ENCODE assay signal across 2 cellular contexts in the genomic region with DNA sequence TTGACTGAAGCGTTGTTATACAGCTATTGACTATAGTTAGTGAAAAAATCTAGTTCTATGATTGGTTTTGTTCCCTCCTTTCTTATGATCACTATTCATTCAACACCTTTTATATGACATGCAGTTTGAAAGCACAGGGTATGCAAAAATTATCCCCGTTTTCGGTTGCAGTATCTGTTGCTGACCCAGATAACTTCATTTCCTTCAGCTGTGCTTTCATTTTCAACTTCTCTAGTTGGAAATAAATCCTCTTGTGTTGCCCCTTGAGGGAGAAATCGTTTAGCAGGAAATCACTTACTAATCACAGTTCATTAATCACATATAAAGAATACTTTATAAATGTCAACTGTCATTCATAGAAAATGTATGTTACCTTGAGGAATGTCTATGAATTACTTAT.
TF ChIP-seq lines count a peak whose summit lies in the region.

No MANE protein-coding gene starts in this region.

TF ChIP-seq in liver, 16 proteins besides CTCF, POLR2A, EP300 and RAD21 (continued from another document):
- TF ChIP-seq, protein P1, sequence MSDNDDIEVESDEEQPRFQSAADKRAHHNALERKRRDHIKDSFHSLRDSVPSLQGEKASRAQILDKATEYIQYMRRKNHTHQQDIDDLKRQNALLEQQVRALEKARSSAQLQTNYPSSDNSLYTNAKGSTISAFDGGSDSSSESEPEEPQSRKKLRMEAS (IDR thresholded peaks at IDR 0.05): no peak
- TF ChIP-seq NR2F2 (IDR thresholded peaks at IDR 0.05) (no peak), FOXA2 (IDR thresholded peaks at IDR 0.05) (no peak), SP1 (IDR thresholded peaks at IDR 0.05) (no peak), JUND (IDR thresholded peaks at IDR 0.05) (no peak), TAF1 (conservative IDR thresholded peaks at IDR 0.05) (no peak), HNF4G (IDR thresholded peaks at IDR 0.05) (no peak), GABPA (IDR thresholded peaks at IDR 0.05 in 1 of 2, conservative IDR thresholded peaks at IDR 0.05 in 1 of 2) (no peak), EGR1 (IDR thresholded peaks at IDR 0.05; ENCODE audit: low read depth in 2 of 2) (no peak), HNF4A (conservative IDR thresholded peaks at IDR 0.05) (no peak), FOXA1 (IDR thresholded peaks at IDR 0.05) (no peak), RXRA (IDR thresholded peaks at IDR 0.05) (no peak)
- TF ChIP-seq, protein P2, sequence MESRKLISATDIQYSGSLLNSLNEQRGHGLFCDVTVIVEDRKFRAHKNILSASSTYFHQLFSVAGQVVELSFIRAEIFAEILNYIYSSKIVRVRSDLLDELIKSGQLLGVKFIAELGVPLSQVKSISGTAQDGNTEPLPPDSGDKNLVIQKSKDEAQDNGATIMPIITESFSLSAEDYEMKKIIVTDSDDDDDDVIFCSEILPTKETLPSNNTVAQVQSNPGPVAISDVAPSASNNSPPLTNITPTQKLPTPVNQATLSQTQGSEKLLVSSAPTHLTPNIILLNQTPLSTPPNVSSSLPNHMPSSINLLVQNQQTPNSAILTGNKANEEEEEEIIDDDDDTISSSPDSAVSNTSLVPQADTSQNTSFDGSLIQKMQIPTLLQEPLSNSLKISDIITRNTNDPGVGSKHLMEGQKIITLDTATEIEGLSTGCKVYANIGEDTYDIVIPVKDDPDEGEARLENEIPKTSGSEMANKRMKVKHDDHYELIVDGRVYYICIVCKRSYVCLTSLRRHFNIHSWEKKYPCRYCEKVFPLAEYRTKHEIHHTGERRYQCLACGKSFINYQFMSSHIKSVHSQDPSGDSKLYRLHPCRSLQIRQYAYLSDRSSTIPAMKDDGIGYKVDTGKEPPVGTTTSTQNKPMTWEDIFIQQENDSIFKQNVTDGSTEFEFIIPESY (IDR thresholded peaks at IDR 0.05): no peak
- TF ChIP-seq, protein P3, sequence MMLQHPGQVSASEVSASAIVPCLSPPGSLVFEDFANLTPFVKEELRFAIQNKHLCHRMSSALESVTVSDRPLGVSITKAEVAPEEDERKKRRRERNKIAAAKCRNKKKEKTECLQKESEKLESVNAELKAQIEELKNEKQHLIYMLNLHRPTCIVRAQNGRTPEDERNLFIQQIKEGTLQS (IDR thresholded peaks at IDR 0.05): no peak
- TF ChIP-seq, protein P4, sequence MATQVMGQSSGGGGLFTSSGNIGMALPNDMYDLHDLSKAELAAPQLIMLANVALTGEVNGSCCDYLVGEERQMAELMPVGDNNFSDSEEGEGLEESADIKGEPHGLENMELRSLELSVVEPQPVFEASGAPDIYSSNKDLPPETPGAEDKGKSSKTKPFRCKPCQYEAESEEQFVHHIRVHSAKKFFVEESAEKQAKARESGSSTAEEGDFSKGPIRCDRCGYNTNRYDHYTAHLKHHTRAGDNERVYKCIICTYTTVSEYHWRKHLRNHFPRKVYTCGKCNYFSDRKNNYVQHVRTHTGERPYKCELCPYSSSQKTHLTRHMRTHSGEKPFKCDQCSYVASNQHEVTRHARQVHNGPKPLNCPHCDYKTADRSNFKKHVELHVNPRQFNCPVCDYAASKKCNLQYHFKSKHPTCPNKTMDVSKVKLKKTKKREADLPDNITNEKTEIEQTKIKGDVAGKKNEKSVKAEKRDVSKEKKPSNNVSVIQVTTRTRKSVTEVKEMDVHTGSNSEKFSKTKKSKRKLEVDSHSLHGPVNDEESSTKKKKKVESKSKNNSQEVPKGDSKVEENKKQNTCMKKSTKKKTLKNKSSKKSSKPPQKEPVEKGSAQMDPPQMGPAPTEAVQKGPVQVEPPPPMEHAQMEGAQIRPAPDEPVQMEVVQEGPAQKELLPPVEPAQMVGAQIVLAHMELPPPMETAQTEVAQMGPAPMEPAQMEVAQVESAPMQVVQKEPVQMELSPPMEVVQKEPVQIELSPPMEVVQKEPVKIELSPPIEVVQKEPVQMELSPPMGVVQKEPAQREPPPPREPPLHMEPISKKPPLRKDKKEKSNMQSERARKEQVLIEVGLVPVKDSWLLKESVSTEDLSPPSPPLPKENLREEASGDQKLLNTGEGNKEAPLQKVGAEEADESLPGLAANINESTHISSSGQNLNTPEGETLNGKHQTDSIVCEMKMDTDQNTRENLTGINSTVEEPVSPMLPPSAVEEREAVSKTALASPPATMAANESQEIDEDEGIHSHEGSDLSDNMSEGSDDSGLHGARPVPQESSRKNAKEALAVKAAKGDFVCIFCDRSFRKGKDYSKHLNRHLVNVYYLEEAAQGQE (IDR thresholded peaks at IDR 0.05): no peak

TF ChIP-seq in HepG2, 621 proteins besides CTCF, POLR2A, EP300 and RAD21:
- TF ChIP-seq, protein P5, sequence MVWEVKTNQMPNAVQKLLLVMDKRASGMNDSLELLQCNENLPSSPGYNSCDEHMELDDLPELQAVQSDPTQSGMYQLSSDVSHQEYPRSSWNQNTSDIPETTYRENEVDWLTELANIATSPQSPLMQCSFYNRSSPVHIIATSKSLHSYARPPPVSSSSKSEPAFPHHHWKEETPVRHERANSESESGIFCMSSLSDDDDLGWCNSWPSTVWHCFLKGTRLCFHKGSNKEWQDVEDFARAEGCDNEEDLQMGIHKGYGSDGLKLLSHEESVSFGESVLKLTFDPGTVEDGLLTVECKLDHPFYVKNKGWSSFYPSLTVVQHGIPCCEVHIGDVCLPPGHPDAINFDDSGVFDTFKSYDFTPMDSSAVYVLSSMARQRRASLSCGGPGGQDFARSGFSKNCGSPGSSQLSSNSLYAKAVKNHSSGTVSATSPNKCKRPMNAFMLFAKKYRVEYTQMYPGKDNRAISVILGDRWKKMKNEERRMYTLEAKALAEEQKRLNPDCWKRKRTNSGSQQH (CRISPR knock-in tag; IDR thresholded peaks at IDR 0.05; ENCODE audit: low read depth): no peak
- TF ChIP-seq ZNF460 (CRISPR knock-in tag; IDR thresholded peaks at IDR 0.05; ENCODE audit: borderline replicate concordance): no peak
- TF ChIP-seq KLF13 (CRISPR knock-in tag; IDR thresholded peaks at IDR 0.05): no peak
- TF ChIP-seq ZNF572 (CRISPR knock-in tag; IDR thresholded peaks at IDR 0.05): no peak
- TF ChIP-seq, protein P6, sequence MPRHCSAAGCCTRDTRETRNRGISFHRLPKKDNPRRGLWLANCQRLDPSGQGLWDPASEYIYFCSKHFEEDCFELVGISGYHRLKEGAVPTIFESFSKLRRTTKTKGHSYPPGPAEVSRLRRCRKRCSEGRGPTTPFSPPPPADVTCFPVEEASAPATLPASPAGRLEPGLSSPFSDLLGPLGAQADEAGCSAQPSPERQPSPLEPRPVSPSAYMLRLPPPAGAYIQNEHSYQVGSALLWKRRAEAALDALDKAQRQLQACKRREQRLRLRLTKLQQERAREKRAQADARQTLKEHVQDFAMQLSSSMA (CRISPR knock-in tag; IDR thresholded peaks at IDR 0.05): no peak
- TF ChIP-seq, protein P7, sequence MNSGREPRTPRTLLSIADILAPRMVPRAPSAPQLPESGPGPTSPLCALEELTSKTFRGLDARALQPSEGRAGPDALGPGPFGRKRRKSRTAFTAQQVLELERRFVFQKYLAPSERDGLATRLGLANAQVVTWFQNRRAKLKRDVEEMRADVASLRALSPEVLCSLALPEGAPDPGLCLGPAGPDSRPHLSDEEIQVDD (CRISPR knock-in tag; IDR thresholded peaks at IDR 0.05; ENCODE audit: borderline replicate concordance): no peak
- TF ChIP-seq ZNF557 (CRISPR knock-in tag; IDR thresholded peaks at IDR 0.05): no peak
- TF ChIP-seq, protein P8, sequence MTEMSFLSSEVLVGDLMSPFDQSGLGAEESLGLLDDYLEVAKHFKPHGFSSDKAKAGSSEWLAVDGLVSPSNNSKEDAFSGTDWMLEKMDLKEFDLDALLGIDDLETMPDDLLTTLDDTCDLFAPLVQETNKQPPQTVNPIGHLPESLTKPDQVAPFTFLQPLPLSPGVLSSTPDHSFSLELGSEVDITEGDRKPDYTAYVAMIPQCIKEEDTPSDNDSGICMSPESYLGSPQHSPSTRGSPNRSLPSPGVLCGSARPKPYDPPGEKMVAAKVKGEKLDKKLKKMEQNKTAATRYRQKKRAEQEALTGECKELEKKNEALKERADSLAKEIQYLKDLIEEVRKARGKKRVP (CRISPR knock-in tag; IDR thresholded peaks at IDR 0.05): no peak
- TF ChIP-seq, protein P9, sequence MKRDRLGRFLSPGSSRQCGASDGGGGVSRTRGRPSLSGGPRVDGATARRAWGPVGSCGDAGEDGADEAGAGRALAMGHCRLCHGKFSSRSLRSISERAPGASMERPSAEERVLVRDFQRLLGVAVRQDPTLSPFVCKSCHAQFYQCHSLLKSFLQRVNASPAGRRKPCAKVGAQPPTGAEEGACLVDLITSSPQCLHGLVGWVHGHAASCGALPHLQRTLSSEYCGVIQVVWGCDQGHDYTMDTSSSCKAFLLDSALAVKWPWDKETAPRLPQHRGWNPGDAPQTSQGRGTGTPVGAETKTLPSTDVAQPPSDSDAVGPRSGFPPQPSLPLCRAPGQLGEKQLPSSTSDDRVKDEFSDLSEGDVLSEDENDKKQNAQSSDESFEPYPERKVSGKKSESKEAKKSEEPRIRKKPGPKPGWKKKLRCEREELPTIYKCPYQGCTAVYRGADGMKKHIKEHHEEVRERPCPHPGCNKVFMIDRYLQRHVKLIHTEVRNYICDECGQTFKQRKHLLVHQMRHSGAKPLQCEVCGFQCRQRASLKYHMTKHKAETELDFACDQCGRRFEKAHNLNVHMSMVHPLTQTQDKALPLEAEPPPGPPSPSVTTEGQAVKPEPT (CRISPR knock-in tag; IDR thresholded peaks at IDR 0.05; ENCODE audit: low read depth): no peak
- TF ChIP-seq ZNF430 (CRISPR knock-in tag; IDR thresholded peaks at IDR 0.05): no peak
- TF ChIP-seq ZMYM2 (CRISPR knock-in tag; IDR thresholded peaks at IDR 0.05): no peak
